1 cellular context compared by ENCODE assay signal in the genomic region with DNA sequence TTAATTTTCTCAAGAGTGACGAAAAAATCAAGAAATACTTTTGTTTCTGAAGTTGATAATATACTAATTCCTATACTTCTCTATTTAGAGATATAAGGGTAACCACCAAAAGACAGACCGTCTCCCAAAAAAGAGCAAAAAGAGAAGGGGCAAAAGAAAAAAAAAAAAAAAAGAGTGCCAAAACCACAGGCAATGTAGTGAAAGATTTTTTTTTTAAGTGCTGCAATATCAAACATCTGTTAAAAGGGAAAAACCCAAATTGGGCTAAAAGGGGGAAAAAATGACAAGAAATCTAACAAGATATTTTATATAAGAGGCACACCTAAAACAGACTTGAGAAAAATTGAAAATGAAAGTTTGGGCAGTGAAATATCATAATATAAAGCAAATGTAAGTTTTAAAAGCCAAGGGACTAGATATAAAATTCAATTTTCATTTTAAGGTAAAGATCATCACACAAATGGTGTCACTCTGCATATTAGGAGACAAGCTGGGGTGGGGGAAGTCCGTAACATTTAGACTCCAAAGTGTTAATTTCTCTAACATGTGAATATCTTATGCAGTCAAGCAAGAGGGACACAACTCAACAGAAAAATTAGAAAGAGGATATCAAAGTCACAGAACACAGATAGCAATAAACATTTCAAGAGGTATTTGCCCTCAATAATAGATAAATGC.
TF ChIP-seq lines count a peak whose summit lies in the region.

No MANE protein-coding gene starts in this region.

TF ChIP-seq in K562, 482 proteins besides CTCF, POLR2A, EP300 and RAD21:
- TF ChIP-seq ESRRA (IDR thresholded peaks at IDR 0.05; ENCODE audit: borderline replicate concordance, low read depth) (no peak), ZNF408 (CRISPR knock-in tag; IDR thresholded peaks at IDR 0.05; ENCODE audit: low read depth) (no peak), ZNF778 (CRISPR knock-in tag; IDR thresholded peaks at IDR 0.05) (no peak), GABPB1 (CRISPR knock-in tag; IDR thresholded peaks at IDR 0.05) (no peak), DPF2 (IDR thresholded peaks at IDR 0.05) (no peak), KDM1A (IDR thresholded peaks at IDR 0.05) (no peak), RNF2 (IDR thresholded peaks at IDR 0.05) (no peak), KDM2B (CRISPR knock-in tag; IDR thresholded peaks at IDR 0.05) (no peak), RFX5 (IDR thresholded peaks at IDR 0.05; ENCODE audit: low read depth, low read length) (no peak), HSF4 (CRISPR knock-in tag; IDR thresholded peaks at IDR 0.05; ENCODE audit: borderline replicate concordance) (no peak), RHOXF2B (CRISPR knock-in tag; conservative IDR thresholded peaks at IDR 0.05) (no peak)
- TF ChIP-seq, protein P1, sequence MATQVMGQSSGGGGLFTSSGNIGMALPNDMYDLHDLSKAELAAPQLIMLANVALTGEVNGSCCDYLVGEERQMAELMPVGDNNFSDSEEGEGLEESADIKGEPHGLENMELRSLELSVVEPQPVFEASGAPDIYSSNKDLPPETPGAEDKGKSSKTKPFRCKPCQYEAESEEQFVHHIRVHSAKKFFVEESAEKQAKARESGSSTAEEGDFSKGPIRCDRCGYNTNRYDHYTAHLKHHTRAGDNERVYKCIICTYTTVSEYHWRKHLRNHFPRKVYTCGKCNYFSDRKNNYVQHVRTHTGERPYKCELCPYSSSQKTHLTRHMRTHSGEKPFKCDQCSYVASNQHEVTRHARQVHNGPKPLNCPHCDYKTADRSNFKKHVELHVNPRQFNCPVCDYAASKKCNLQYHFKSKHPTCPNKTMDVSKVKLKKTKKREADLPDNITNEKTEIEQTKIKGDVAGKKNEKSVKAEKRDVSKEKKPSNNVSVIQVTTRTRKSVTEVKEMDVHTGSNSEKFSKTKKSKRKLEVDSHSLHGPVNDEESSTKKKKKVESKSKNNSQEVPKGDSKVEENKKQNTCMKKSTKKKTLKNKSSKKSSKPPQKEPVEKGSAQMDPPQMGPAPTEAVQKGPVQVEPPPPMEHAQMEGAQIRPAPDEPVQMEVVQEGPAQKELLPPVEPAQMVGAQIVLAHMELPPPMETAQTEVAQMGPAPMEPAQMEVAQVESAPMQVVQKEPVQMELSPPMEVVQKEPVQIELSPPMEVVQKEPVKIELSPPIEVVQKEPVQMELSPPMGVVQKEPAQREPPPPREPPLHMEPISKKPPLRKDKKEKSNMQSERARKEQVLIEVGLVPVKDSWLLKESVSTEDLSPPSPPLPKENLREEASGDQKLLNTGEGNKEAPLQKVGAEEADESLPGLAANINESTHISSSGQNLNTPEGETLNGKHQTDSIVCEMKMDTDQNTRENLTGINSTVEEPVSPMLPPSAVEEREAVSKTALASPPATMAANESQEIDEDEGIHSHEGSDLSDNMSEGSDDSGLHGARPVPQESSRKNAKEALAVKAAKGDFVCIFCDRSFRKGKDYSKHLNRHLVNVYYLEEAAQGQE (CRISPR knock-in tag; IDR thresholded peaks at IDR 0.05; ENCODE audit: low read depth), result no peak
- TF ChIP-seq, protein P2, sequence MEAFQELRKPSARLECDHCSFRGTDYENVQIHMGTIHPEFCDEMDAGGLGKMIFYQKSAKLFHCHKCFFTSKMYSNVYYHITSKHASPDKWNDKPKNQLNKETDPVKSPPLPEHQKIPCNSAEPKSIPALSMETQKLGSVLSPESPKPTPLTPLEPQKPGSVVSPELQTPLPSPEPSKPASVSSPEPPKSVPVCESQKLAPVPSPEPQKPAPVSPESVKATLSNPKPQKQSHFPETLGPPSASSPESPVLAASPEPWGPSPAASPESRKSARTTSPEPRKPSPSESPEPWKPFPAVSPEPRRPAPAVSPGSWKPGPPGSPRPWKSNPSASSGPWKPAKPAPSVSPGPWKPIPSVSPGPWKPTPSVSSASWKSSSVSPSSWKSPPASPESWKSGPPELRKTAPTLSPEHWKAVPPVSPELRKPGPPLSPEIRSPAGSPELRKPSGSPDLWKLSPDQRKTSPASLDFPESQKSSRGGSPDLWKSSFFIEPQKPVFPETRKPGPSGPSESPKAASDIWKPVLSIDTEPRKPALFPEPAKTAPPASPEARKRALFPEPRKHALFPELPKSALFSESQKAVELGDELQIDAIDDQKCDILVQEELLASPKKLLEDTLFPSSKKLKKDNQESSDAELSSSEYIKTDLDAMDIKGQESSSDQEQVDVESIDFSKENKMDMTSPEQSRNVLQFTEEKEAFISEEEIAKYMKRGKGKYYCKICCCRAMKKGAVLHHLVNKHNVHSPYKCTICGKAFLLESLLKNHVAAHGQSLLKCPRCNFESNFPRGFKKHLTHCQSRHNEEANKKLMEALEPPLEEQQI (IDR thresholded peaks at IDR 0.05), result no peak
- TF ChIP-seq, protein P3, sequence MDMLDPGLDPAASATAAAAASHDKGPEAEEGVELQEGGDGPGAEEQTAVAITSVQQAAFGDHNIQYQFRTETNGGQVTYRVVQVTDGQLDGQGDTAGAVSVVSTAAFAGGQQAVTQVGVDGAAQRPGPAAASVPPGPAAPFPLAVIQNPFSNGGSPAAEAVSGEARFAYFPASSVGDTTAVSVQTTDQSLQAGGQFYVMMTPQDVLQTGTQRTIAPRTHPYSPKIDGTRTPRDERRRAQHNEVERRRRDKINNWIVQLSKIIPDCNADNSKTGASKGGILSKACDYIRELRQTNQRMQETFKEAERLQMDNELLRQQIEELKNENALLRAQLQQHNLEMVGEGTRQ (CRISPR knock-in tag; IDR thresholded peaks at IDR 0.05), result no peak
